In genomic region chr19:41363371-41363752, GRCh38 we compare ENCODE assay signal across 8 cellular contexts. TPM values are rescaled to one million over a fixed set of nuclear protein-coding genes. Genes with fewer than 3 reads are reported as not detected.
DNase-seq lines count a peak whose midpoint lies in the region; ATAC-seq, FAIRE-seq and TF ChIP-seq lines count a peak whose summit lies in the region.

No MANE protein-coding gene starts in this region.

- peak overlapping the region; percentile 94 for H3K4me3 Mint-ChIP-seq in glutamatergic neuron (ENCODE audit: unreplicated experiment)

- FAIRE-seq in GM19239 (lab: Jason Lieb, UNC): no peak

- peak overlapping the region; percentile 75 for H3K4me3 ChIP-seq in H7 (ENCODE audit: insufficient read depth, low read depth, low read length)
- H3K4me3 ChIP-seq in WI38 (ENCODE audit: low read depth, low read length): peak overlapping the region; percentile 74
- peak overlapping the region; percentile 40 to 76 (median 64) for H3K4me3 ChIP-seq in skin epidermis

- H3K27me3 ChIP-seq in H7 (ENCODE audit: control insufficient read depth, insufficient read depth, low read length): no peaks in the 10 kb centered on the region

- H3K9me3 Mint-ChIP-seq in glutamatergic neuron (ENCODE audit: unreplicated experiment): no peaks in the 10 kb centered on the region

- TF ChIP-seq CTCF in WI38 (IDR thresholded peaks at IDR 0.05; ENCODE audit: low read depth, low read length): no peak
- TF ChIP-seq CTCF in glutamatergic neuron (IDR thresholded peaks at IDR 0.05; ENCODE audit: partially characterized antibody, unreplicated experiment): no peak

- H3K36me3 ChIP-seq in H7 (replicated peaks; ENCODE audit: control insufficient read depth, insufficient read depth, low read length): no peaks in the 10 kb centered on the region

- no peak for ATAC-seq in HG02840 (IDR thresholded peaks at IDR 0.05; ENCODE audit: low FRiP score, unreplicated experiment)

- peak overlapping the region; percentile 96 for H3K27ac Mint-ChIP-seq in glutamatergic neuron (ENCODE audit: unreplicated experiment)

- no peaks in the 10 kb centered on the region for H3K4me1 Mint-ChIP-seq in glutamatergic neuron (ENCODE audit: low read depth, unreplicated experiment)

- peak overlapping the region in 20 of 21 experiments; percentile 31 to 99 (median 97) for H3K27ac ChIP-seq in skin epidermis

- H3K27me3 Mint-ChIP-seq in glutamatergic neuron (ENCODE audit: unreplicated experiment): peaks cover 6% of the 10 kb centered on the region

- peak; percentile 22 for DNase-seq in H7
- no peak for DNase-seq in glutamatergic neuron
- no peak for DNase-seq in GM19239 (ENCODE audit: insufficient read length, low spot score)
- no peak for DNase-seq in epidermal melanocyte (ENCODE audit: insufficient read length, low spot score)
- no peak for DNase-seq in activated CD4-positive, CD25-positive, alpha-beta regulatory T cell (lab: John Stamatoyannopoulos, UW)

- H3K36me3 Mint-ChIP-seq in glutamatergic neuron (ENCODE audit: unreplicated experiment): no peaks in the 10 kb centered on the region

RNA-seq across cellular contexts. Expression of gene B9D2, which starts 0.6 kb away (rescaled TPM):
- total RNA-seq in H7 (2014; rRNA removed; shearing (Covaris generic)): 1.1 and 2.9 TPM in 2 replicates
- 7.6 TPM for total RNA-seq in glutamatergic neuron (ENCODE audit: unreplicated experiment)

RNA-seq across cellular contexts. Expression of gene TGFB1, which starts 9.6 kb away (rescaled TPM):
- total RNA-seq in H7 (2014; rRNA removed; shearing (Covaris generic)): 8.6 and 11.6 TPM in 2 replicates
- 26.0 TPM for total RNA-seq in glutamatergic neuron (ENCODE audit: unreplicated experiment)

RNA-seq across cellular contexts. Expression of gene TMEM91, which starts 13.0 kb away (rescaled TPM):
- 8.4 and 13.3 TPM in 2 replicates for total RNA-seq in H7 (2014; rRNA removed; shearing (Covaris generic))
- 52.6 TPM for total RNA-seq in glutamatergic neuron (ENCODE audit: unreplicated experiment)

RNA-seq across cellular contexts. Expression of gene EXOSC5, which starts 33.8 kb away (rescaled TPM):
- total RNA-seq in H7 (2014; rRNA removed; shearing (Covaris generic)): 79.6 and 83.0 TPM in 2 replicates
- total RNA-seq in glutamatergic neuron (ENCODE audit: unreplicated experiment): 18.2 TPM

RNA-seq across cellular contexts. Expression of gene BCKDHA, which starts 34.3 kb away (rescaled TPM):
- 36.0 and 53.1 TPM in 2 replicates for total RNA-seq in H7 (2014; rRNA removed; shearing (Covaris generic))
- 11.0 TPM for total RNA-seq in glutamatergic neuron (ENCODE audit: unreplicated experiment)
